ENCODE assay signal across 25 cellular contexts in the genomic region with DNA sequence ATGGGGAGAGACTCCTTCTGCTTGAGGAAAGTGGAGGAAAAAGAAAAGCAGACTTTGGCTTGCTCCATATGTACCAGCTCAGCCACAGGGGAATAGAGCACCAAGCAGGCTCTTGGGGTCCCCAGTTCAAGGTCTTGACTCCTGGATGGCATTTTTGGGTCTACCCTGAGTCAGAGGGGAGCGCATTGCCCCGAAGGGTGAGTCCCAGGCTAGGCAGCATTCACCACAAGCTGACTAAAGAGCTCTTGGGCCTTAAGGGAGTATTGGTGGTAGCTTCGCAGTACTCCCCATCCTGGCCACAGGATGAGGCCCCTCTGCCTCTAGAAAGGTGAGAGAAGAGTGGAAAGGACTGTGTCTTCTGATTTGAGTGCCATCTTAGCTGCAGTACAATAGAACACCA. TPM values are rescaled to one million over a fixed set of nuclear protein-coding genes. Genes with fewer than 3 reads are reported as not detected.
"Had no signal": no experiment of that assay in that cellular context is flagged by ENCODE, and none has a peak within 500 bp of the region (broad histone marks: within the 10 kb centered on the region; RNA-seq: fewer than 3 reads in every experiment).

No MANE protein-coding gene starts in this region.

- H3K27ac ChIP-seq: stomach, suprapubic skin, testis, thoracic aorta, thyroid gland, tibial artery, tibial nerve, transverse colon, upper lobe of left lung, uterus, vagina had no signal

- H3K27me3 ChIP-seq: stomach, suprapubic skin, testis, thyroid gland, tibial artery, tibial nerve, transverse colon, upper lobe of left lung, uterus, vagina had no signal

- DNase-seq: stimulated activated CD4-positive, alpha-beta T cell treated with anti-CD3 and anti-CD28 coated beads, Interleukin-2, amount 100 ng/mL, for 48 hours; stimulated activated CD4-positive, alpha-beta T cell treated with anti-CD3 and anti-CD28 coated beads, Interleukin-4, amount 100 ng/mL, for 1 hour; stimulated activated CD4-positive, alpha-beta T cell treated with anti-CD3 and anti-CD28 coated beads, Interleukin-4, amount 100 ng/mL, for 24 hours; stimulated activated CD4-positive, alpha-beta T cell treated with anti-CD3 and anti-CD28 coated beads, Interleukin-4, amount 100 ng/mL, for 4 hours; stimulated activated CD8-positive, alpha-beta memory T cell treated with anti-CD3 and anti-CD28 coated beads, Interleukin-4, amount 100 ng/mL, for 48 hours; stimulated activated naive B cell treated with anti-CD40 and anti-IgM and Interleukin-4, amounts not matched to agents 10 μg/mL and 1 μg/mL and 100 μg/mL, for 72 hours; stimulated activated naive CD4-positive, alpha-beta T cell; stimulated activated naive CD4-positive, alpha-beta T cell treated with Interleukin-2 at 50 U/mL for 16 hours; stimulated activated naive CD8-positive, alpha-beta T cell treated with anti-CD3 and anti-CD28 coated beads, Interleukin-15, amount 100 ng/mL, for 72 hours; stimulated activated naive CD8-positive, alpha-beta T cell treated with anti-CD3 and anti-CD28 coated beads, Interleukin-15, Interleukin-2, amounts not matched to agents 100 U/mL and 50 U/mL, for 24 hours; stomach; substantia nigra; testis; thyroid gland; tibial artery; transverse colon; trophoblast cell; upper lobe of left lung; uterus had no signal

- H3K4me1 ChIP-seq: stomach, suprapubic skin, testis, thyroid gland, tibial artery, tibial nerve, transverse colon, upper lobe of left lung, uterus, vagina had no signal

- H3K9me3 ChIP-seq: stomach, suprapubic skin, testis, thoracic aorta, thyroid gland, transverse colon, upper lobe of left lung, vagina had no signal

- H3K36me3 ChIP-seq: stomach, suprapubic skin, thoracic aorta, thyroid gland, tibial artery, tibial nerve, transverse colon, upper lobe of left lung, uterus, vagina had no signal

- H3K4me3 ChIP-seq: stomach, suprapubic skin, testis, thoracic aorta, thyroid gland, tibial artery, tibial nerve, transverse colon, upper lobe of left lung, uterus, vagina had no signal

- ATAC-seq: stimulated activated effector memory CD8-positive, alpha-beta T cell treated with anti-CD3 and anti-CD28 coated beads, Interleukin-12 subunit alpha, Interleukin-12 subunit beta, amount 100 ng/mL, for 72 hours; stimulated activated naive CD8-positive, alpha-beta T cell treated with anti-CD3 and anti-CD28 coated beads, Interleukin-15, amount 100 ng/mL, for 72 hours; stimulated activated naive CD8-positive, alpha-beta T cell treated with anti-CD3 and anti-CD28 coated beads, Interleukin-15, Interleukin-2, amounts not matched to agents 100 U/mL and 50 U/mL, for 24 hours had no signal

RNA-seq across cellular contexts. Expression of gene UNC79, which starts 19.8 kb away (rescaled TPM):
- total RNA-seq: ureter had no signal
